Comparison of ENCODE assay signal across 2 cellular contexts in the genomic region with DNA sequence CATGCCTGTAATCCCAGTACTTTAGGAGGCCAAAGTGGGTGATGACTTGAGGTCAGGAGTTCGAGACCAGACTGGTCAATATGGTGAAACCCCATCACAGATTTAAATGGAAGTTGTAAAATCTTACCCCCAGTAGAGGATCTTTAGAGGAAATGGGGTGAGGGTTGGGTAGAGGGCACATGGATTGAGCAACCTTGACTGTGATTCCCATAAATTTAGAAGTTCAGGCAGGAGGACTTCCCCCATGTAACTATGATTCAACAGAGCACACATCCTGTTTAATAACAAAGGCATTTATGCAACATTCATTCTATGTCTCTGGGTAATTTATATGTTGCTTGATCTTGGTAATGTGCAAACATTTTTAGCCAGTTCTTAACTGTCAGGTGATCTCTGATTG.
TF ChIP-seq lines count a peak whose summit lies in the region.

No MANE protein-coding gene starts in this region.

TF ChIP-seq in SK-N-SH, 30 proteins besides CTCF, POLR2A, EP300 and RAD21 (continued from another document):
- TF ChIP-seq, protein P1, sequence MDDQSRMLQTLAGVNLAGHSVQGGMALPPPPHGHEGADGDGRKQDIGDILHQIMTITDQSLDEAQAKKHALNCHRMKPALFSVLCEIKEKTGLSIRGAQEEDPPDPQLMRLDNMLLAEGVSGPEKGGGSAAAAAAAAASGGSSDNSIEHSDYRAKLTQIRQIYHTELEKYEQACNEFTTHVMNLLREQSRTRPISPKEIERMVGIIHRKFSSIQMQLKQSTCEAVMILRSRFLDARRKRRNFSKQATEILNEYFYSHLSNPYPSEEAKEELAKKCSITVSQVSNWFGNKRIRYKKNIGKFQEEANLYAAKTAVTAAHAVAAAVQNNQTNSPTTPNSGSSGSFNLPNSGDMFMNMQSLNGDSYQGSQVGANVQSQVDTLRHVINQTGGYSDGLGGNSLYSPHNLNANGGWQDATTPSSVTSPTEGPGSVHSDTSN (IDR thresholded peaks at IDR 0.05): peak; percentile 24; the same call in 1 of the 2 replicates

TF ChIP-seq in SK-N-SH treated with all-trans-retinoic acid at 6 μM for 48 hours, 23 proteins besides CTCF, POLR2A, EP300 and RAD21 (continued from another document):
- TF ChIP-seq, protein P2, sequence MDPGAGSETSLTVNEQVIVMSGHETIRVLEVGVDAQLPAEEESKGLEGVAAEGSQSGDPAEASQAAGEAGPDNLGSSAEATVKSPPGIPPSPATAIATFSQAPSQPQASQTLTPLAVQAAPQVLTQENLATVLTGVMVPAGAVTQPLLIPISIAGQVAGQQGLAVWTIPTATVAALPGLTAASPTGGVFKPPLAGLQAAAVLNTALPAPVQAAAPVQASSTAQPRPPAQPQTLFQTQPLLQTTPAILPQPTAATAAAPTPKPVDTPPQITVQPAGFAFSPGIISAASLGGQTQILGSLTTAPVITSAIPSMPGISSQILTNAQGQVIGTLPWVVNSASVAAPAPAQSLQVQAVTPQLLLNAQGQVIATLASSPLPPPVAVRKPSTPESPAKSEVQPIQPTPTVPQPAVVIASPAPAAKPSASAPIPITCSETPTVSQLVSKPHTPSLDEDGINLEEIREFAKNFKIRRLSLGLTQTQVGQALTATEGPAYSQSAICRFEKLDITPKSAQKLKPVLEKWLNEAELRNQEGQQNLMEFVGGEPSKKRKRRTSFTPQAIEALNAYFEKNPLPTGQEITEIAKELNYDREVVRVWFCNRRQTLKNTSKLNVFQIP (CRISPR knock-in tag; IDR thresholded peaks at IDR 0.05; ENCODE audit: borderline replicate concordance, low read depth): no peak
- TF ChIP-seq BACH2 (CRISPR knock-in tag; IDR thresholded peaks at IDR 0.05; ENCODE audit: borderline replicate concordance) (no peak), ZC3H10 (CRISPR knock-in tag; IDR thresholded peaks at IDR 0.05) (no peak), ZNF8 (CRISPR knock-in tag; IDR thresholded peaks at IDR 0.05) (no peak)
TF ChIP-seq in SK-N-SH treated with all-trans-retinoic acid at 6 μM for 48 hours: peak in this region for 0.
